Comparison of ENCODE assay signal across 9 cellular contexts in genomic region chr7:54995631-54996340, GRCh38. TPM values are rescaled to one million over a fixed set of nuclear protein-coding genes. Genes with fewer than 3 reads are reported as not detected.
DNase-seq lines count a peak whose midpoint lies in the region; ATAC-seq and TF ChIP-seq lines count a peak whose summit lies in the region.
"Had no signal": no experiment of that assay in that cellular context is flagged by ENCODE, and none has a peak within 500 bp of the region (broad histone marks: within the 10 kb centered on the region; RNA-seq: fewer than 3 reads in every experiment).

No MANE protein-coding gene starts in this region.

- H3K36me3 Mint-ChIP-seq in neural progenitor cell, result no peaks in the 10 kb centered on the region

- H3K4me1 Mint-ChIP-seq in neural progenitor cell, result no peaks in the 10 kb centered on the region

- H3K4me3 Mint-ChIP-seq in neural progenitor cell, result no peak overlapping the region

- in situ Hi-C loops in astrocyte of the spinal cord (cut with HindIII; ENCODE audit: low sequenced_read_pairs), result no loop called here

- H3K9ac ChIP-seq in neural progenitor cell, result no peak overlapping the region

- no peak overlapping the region for H2AFZ ChIP-seq in neural progenitor cell (replicated peaks)

- no peaks in the 10 kb centered on the region for H3F3A ChIP-seq in neural progenitor cell (ENCODE audit: low read depth)

- TF ChIP-seq CTCF in AG10803 (conservative IDR thresholded peaks at IDR 0.05; ENCODE audit: low read length), result no peak
- no peak for TF ChIP-seq CTCF in astrocyte of the spinal cord (IDR thresholded peaks at IDR 0.05; ENCODE audit: low read depth, low read length)
- TF ChIP-seq CTCF in neural progenitor cell (IDR thresholded peaks at IDR 0.05), result no peak

- H4K20me1 ChIP-seq in neural progenitor cell (ENCODE audit: low read depth), result no peaks in the 10 kb centered on the region

- no peaks in the 10 kb centered on the region for H3K4me1 ChIP-seq in neural progenitor cell

- H3K36me3 ChIP-seq in neural progenitor cell, result no peaks in the 10 kb centered on the region
- H3K36me3 ChIP-seq: cardiac muscle cell had no signal

- no peaks in the 10 kb centered on the region for H3K79me2 ChIP-seq in neural progenitor cell (ENCODE audit: low read depth)

- H3K4me3 ChIP-seq in AG10803 (ENCODE audit: low read length) (no peak overlapping the region), astrocyte of the spinal cord (ENCODE audit: low read depth, low read length) (no peak overlapping the region), neural progenitor cell (no peak overlapping the region)
- H3K4me3 ChIP-seq: cardiac muscle cell had no signal

- H3K9me3 ChIP-seq in neural progenitor cell (ENCODE audit: low read depth), result no peaks in the 10 kb centered on the region

- H3K27me3 ChIP-seq in neural progenitor cell, result no peaks in the 10 kb centered on the region
- H3K27me3 ChIP-seq: cardiac muscle cell had no signal

- no peak overlapping the region for H3K27ac Mint-ChIP-seq in neural progenitor cell

- H3K9me3 Mint-ChIP-seq in neural progenitor cell, result no peaks in the 10 kb centered on the region

- peak; percentile 46 for DNase-seq in AG10803 (ENCODE audit: low read depth)
- DNase-seq in astrocyte of the spinal cord (ENCODE audit: low read depth, low spot score), result peak; percentile 53
- DNase-seq in neural progenitor cell (ENCODE audit: low spot score), result no peak
- no peak for DNase-seq in ureter (ENCODE audit: low spot score)
- DNase-seq in NCI-H774 (lab: John Stamatoyannopoulos, UW), result no peak
- DNase-seq in mesenteric fat pad (ENCODE audit: low spot score), result no peak

- ATAC-seq in GM19372 (IDR thresholded peaks at IDR 0.05; ENCODE audit: low read depth, unreplicated experiment) (peak; percentile 79), HG03457 (IDR thresholded peaks at IDR 0.05; ENCODE audit: unreplicated experiment) (peak; percentile 82)

- H3K27me3 Mint-ChIP-seq in neural progenitor cell (ENCODE audit: insufficient read depth, low read depth), result no peaks in the 10 kb centered on the region

- H3K27ac ChIP-seq in neural progenitor cell, result no peak overlapping the region
- H3K27ac ChIP-seq: cardiac muscle cell had no signal

- no peak overlapping the region for H3K4me2 ChIP-seq in neural progenitor cell

RNA-seq across cellular contexts. Expression of gene EGFR, which starts 23.0 kb away (rescaled TPM):
- 4.6 and 4.7 TPM in 2 replicates for total RNA-seq in neural progenitor cell (ENCODE audit: low replicate concordance)
- total RNA-seq in ureter, result 144 TPM
- total RNA-seq in mesenteric fat pad, result 80.9 TPM

Comparison
In these comparisons a context has a peak if more than half of its experiments do, and no peak if none do; other contexts are left out.
1. DNase-seq: peak in AG10803 (single experiment) and astrocyte of the spinal cord (single experiment); none in neural progenitor cell (single experiment), ureter (single experiment), NCI-H774 (single experiment) and mesenteric fat pad (single experiment).
2. RNA of gene EGFR, which starts 23.0 kb away (total RNA-seq): 144 TPM in ureter (single experiment) and 80.9 TPM in mesenteric fat pad (single experiment); 4.6 to 4.7 TPM in neural progenitor cell; every median in the first group is over 10 times any median in the second.